ENCODE assay signal across 19 cellular contexts in genomic region chr2:171963198-171963597, GRCh38. TPM values are rescaled to one million over a fixed set of nuclear protein-coding genes. Genes with fewer than 3 reads are reported as not detected.
DNase-seq lines count a peak whose midpoint lies in the region; ATAC-seq lines count a peak whose summit lies in the region.
"Had no signal": no experiment of that assay in that cellular context is flagged by ENCODE, and none has a peak within 500 bp of the region (broad histone marks: within the 10 kb centered on the region; RNA-seq: fewer than 3 reads in every experiment).

No MANE protein-coding gene starts in this region.

- H3K4me3 Mint-ChIP-seq in activated CD4-positive, alpha-beta memory T cell treated with anti-CD3 and anti-CD28 coated beads for 36 hours: no peak overlapping the region
- H3K4me3 Mint-ChIP-seq: CD8-positive, alpha-beta T cell had no signal

- no peak overlapping the region for H3K27ac Mint-ChIP-seq in activated CD4-positive, alpha-beta memory T cell treated with anti-CD3 and anti-CD28 coated beads for 36 hours
- H3K27ac Mint-ChIP-seq: CD8-positive, alpha-beta T cell had no signal

- H3K9me3 Mint-ChIP-seq in activated CD4-positive, alpha-beta memory T cell treated with anti-CD3 and anti-CD28 coated beads for 36 hours: no peaks in the 10 kb centered on the region
- H3K9me3 Mint-ChIP-seq: CD8-positive, alpha-beta T cell had no signal

- peak; percentile 15 for DNase-seq in activated CD4-positive, alpha-beta T cell treated with anti-CD3 and anti-CD28 coated beads for 48 hours
- DNase-seq in activated CD4-positive, alpha-beta T cell treated with anti-CD3 and anti-CD28 coated beads, Interleukin-2, amount 50 U/mL, for 4 hours: no peak
- DNase-seq in stimulated activated CD4-positive, alpha-beta T cell treated with anti-CD3 and anti-CD28 coated beads, Interleukin-15, amount 100 ng/mL, for 24 hours: peak; percentile 22
- no peak for DNase-seq in stimulated activated CD4-positive, alpha-beta T cell treated with anti-CD3 and anti-CD28 coated beads, Interleukin-4, amount 100 ng/mL, for 1 hour
- peak; percentile 24 for DNase-seq in activated CD4-positive, alpha-beta memory T cell treated with anti-CD3 and anti-CD28 coated beads for 36 hours
- DNase-seq in NCI-H2081 (lab: John Stamatoyannopoulos, UW): no peak
- DNase-seq: AML-193; C1 segment of cervical spinal cord; CD8-positive, alpha-beta T cell; NCI-H1092; NCI-H1436 treated with DMSO at 0.1 percent for 48 hours; NCI-H2171; NCI-H345; NCI-H524; NCI-H82; OCI-M1 had no signal

- no peaks in the 10 kb centered on the region for H3K27me3 Mint-ChIP-seq in activated CD4-positive, alpha-beta memory T cell treated with anti-CD3 and anti-CD28 coated beads for 36 hours

- H3K36me3 Mint-ChIP-seq in activated CD4-positive, alpha-beta memory T cell treated with anti-CD3 and anti-CD28 coated beads for 36 hours: peaks cover 21% of the 10 kb centered on the region

- intact Hi-C loops in activated CD4-positive, alpha-beta memory T cell treated with anti-CD3 and anti-CD28 coated beads for 36 hours (cut with micrococcal nuclease): no loop called here

- ATAC-seq in HG02970 (IDR thresholded peaks at IDR 0.05; ENCODE audit: low FRiP score, unreplicated experiment) (no peak), GM18517 (IDR thresholded peaks at IDR 0.05; ENCODE audit: unreplicated experiment) (no peak)
- ATAC-seq: CD8-positive, alpha-beta T cell; K562 had no signal

- POLR2A ChIA-PET in activated CD4-positive, alpha-beta memory T cell treated with anti-CD3 and anti-CD28 coated beads for 36 hours (lab: Charles Lee): no interaction called here

- peaks cover 33% of the 10 kb centered on the region for H3K4me1 Mint-ChIP-seq in activated CD4-positive, alpha-beta memory T cell treated with anti-CD3 and anti-CD28 coated beads for 36 hours (ENCODE audit: low read depth)

- CTCF ChIA-PET in activated CD4-positive, alpha-beta memory T cell treated with anti-CD3 and anti-CD28 coated beads for 36 hours (lab: Charles Lee): no interaction called here

RNA-seq across cellular contexts. Expression of gene METAP1D, which starts 36.6 kb away (rescaled TPM):
- 1 to 10 TPM; 3.4 to 3.9 TPM for total RNA-seq in activated CD4-positive, alpha-beta memory T cell treated with anti-CD3 and anti-CD28 coated beads for 36 hours

RNA-seq across cellular contexts. Expression of gene HAT1, which starts 40.9 kb away (rescaled TPM):
- total RNA-seq in activated CD4-positive, alpha-beta memory T cell treated with anti-CD3 and anti-CD28 coated beads for 36 hours: 10 to 100 TPM; 86.2 to 90.8 TPM

Comparison
In these comparisons a context has a peak if more than half of its experiments do, and no peak if none do; other contexts are left out.
1. DNase-seq: peak in activated CD4-positive, alpha-beta T cell treated with anti-CD3 and anti-CD28 coated beads for 48 hours (single experiment), stimulated activated CD4-positive, alpha-beta T cell treated with anti-CD3 and anti-CD28 coated beads, Interleukin-15, amount 100 ng/mL, for 24 hours (single experiment) and activated CD4-positive, alpha-beta memory T cell treated with anti-CD3 and anti-CD28 coated beads for 36 hours (single experiment); none in activated CD4-positive, alpha-beta T cell treated with anti-CD3 and anti-CD28 coated beads, Interleukin-2, amount 50 U/mL, for 4 hours (0 of 2), stimulated activated CD4-positive, alpha-beta T cell treated with anti-CD3 and anti-CD28 coated beads, Interleukin-4, amount 100 ng/mL, for 1 hour (single experiment) and NCI-H2081 (0 of 2).